Comparison of ENCODE assay signal across 15 cellular contexts in the genomic region with DNA sequence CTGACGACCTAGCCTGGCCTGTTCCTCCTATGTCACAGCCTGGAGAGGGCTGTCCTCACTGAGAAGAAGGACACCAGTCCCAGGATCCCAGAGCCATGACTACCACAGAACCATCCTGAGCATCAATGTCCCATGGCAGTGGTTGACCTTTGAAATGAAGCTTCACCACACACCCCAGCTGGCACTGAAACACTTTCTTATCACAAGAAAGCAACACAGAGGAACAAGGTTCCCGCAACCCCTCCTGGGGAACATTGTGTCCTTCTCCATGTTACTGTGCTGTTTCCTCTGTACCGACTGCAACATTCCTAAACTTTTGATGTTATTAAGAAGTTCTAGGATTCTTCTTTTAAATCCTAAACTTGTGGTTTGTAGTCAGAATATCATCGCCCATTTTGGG. TPM values are rescaled to one million over a fixed set of nuclear protein-coding genes. Genes with fewer than 3 reads are reported as not detected.
A peak's percentile ranks its signal among the peaks of the same experiment; 100 is the strongest.
DNase-seq lines count a peak whose midpoint lies in the region; TF ChIP-seq lines count a peak whose summit lies in the region.
"Had no signal": no experiment of that assay in that cellular context is flagged by ENCODE, and none has a peak within 500 bp of the region (broad histone marks: within the 10 kb centered on the region; RNA-seq: fewer than 3 reads in every experiment).

No MANE protein-coding gene starts in this region.

- peak overlapping the region; percentile 70 for H2AK5ac ChIP-seq in mesenchymal stem cell (ENCODE audit: low read length, severe bottlenecking)

- H3K36me3 ChIP-seq in mesenchymal stem cell (ENCODE audit: control insufficient read depth in 1 of 2, insufficient read depth in 2 of 2, low read depth in 1 of 2, low read length in 2 of 2) (no peaks in the 10 kb centered on the region), suprapubic skin (no peaks in the 10 kb centered on the region)
- H3K36me3 ChIP-seq: transverse colon had no signal

- peaks cover 0 to 39% of the 10 kb centered on the region in 2 experiments for H3K27me3 ChIP-seq in mesenchymal stem cell (ENCODE audit: control insufficient read depth in 1 of 2, insufficient read depth in 1 of 2, low read length in 2 of 2)
- H3K27me3 ChIP-seq in suprapubic skin, result no peaks in the 10 kb centered on the region
- H3K27me3 ChIP-seq: transverse colon had no signal

- H3K27ac Mint-ChIP-seq in HFFc6 (peak overlapping the region; percentile 52), chondrocyte (ENCODE audit: unreplicated experiment) (peak overlapping the region; percentile 90)
- H3K27ac Mint-ChIP-seq: activated CD8-positive, alpha-beta memory T cell treated with anti-CD3 and anti-CD28 coated beads, Interleukin-2, amount 10 ng/mL, durations not matched to agents 7 days and 5 days; CD8-positive, alpha-beta T cell had no signal

- H3K9me3 Mint-ChIP-seq in HFFc6, result no peaks in the 10 kb centered on the region
- peaks cover 2% of the 10 kb centered on the region for H3K9me3 Mint-ChIP-seq in chondrocyte (ENCODE audit: low read depth)
- H3K9me3 Mint-ChIP-seq: CD8-positive, alpha-beta T cell had no signal

- WGBS in mesenchymal stem cell, result 46% methylated on average over 2 of the region's 4 CpGs
- WGBS in suprapubic skin, result 67% methylated on average over 4 of the region's 4 CpGs

- TF ChIP-seq EP300 in suprapubic skin (IDR thresholded peaks at IDR 0.05), result no peak

- no peak overlapping the region for H2BK120ac ChIP-seq in mesenchymal stem cell (ENCODE audit: low read depth, low read length)

- H3K27me3 Mint-ChIP-seq in HFFc6 (ENCODE audit: insufficient read depth) (no peaks in the 10 kb centered on the region), chondrocyte (ENCODE audit: low read depth) (no peaks in the 10 kb centered on the region)
- H3K27me3 Mint-ChIP-seq: activated CD8-positive, alpha-beta memory T cell treated with anti-CD3 and anti-CD28 coated beads, Interleukin-2, amount 10 ng/mL, durations not matched to agents 7 days and 5 days had no signal

- no peak for TF ChIP-seq POLR2A in suprapubic skin (IDR thresholded peaks at IDR 0.05)

- no peak overlapping the region for H2AFZ ChIP-seq in mesenchymal stem cell (ENCODE audit: low read depth, low read length)

- H2BK15ac ChIP-seq in mesenchymal stem cell (ENCODE audit: low read depth, poor library complexity, severe bottlenecking), result no peak overlapping the region

- peaks cover 4% of the 10 kb centered on the region for H3K79me1 ChIP-seq in mesenchymal stem cell (replicated peaks; ENCODE audit: low read length, poor library complexity, severe bottlenecking)

- H3K14ac ChIP-seq in mesenchymal stem cell (ENCODE audit: low read length in 2 of 2), result no peak overlapping the region

- TF ChIP-seq CTCF in HFFc6 (IDR thresholded peaks at IDR 0.05), result no peak
- TF ChIP-seq CTCF in chondrocyte (IDR thresholded peaks at IDR 0.05), result no peak
- TF ChIP-seq CTCF in suprapubic skin (IDR thresholded peaks at IDR 0.05), result no peak

- H3K4me3 ChIP-seq in mesenchymal stem cell (ENCODE audit: insufficient read depth in 1 of 2, low read depth in 1 of 2, low read length in 2 of 2) (no peak overlapping the region), suprapubic skin (no peak overlapping the region)
- H3K4me3 ChIP-seq: SK-N-MC, transverse colon had no signal

- no peak overlapping the region for H3K4me2 ChIP-seq in mesenchymal stem cell (ENCODE audit: low read length, poor library complexity, severe bottlenecking)

- H3K4me1 Mint-ChIP-seq in HFFc6 (ENCODE audit: low read depth) (peaks cover 34% of the 10 kb centered on the region), chondrocyte (ENCODE audit: low read depth) (peaks cover 50% of the 10 kb centered on the region)
- H3K4me1 Mint-ChIP-seq: activated CD8-positive, alpha-beta memory T cell treated with anti-CD3 and anti-CD28 coated beads, Interleukin-2, amount 10 ng/mL, durations not matched to agents 7 days and 5 days had no signal

- no peak overlapping the region for H3K4me3 Mint-ChIP-seq in HFFc6
- H3K4me3 Mint-ChIP-seq in chondrocyte (ENCODE audit: unreplicated experiment), result no peak overlapping the region
- H3K4me3 Mint-ChIP-seq: activated CD8-positive, alpha-beta memory T cell treated with anti-CD3 and anti-CD28 coated beads, Interleukin-2, amount 10 ng/mL, durations not matched to agents 7 days and 5 days; CD8-positive, alpha-beta T cell had no signal

- H3K9me3 ChIP-seq in mesenchymal stem cell (ENCODE audit: control insufficient read depth, low read length) (no peaks in the 10 kb centered on the region), suprapubic skin (no peaks in the 10 kb centered on the region)
- H3K9me3 ChIP-seq: transverse colon had no signal

- H2BK12ac ChIP-seq in mesenchymal stem cell (ENCODE audit: low read length in 2 of 2), result peak overlapping the region in 1 of 2 experiments; percentile 86

- H3K9ac ChIP-seq in mesenchymal stem cell (ENCODE audit: low read length), result no peak overlapping the region

- H3K27ac ChIP-seq in mesenchymal stem cell (ENCODE audit: low read length, poor library complexity, severe bottlenecking) (no peak overlapping the region), suprapubic skin (peak overlapping the region; percentile 59)
- H3K27ac ChIP-seq: SK-N-MC, transverse colon had no signal

- no peak overlapping the region for H4K8ac ChIP-seq in mesenchymal stem cell (ENCODE audit: low read length)

- H3K4me1 ChIP-seq in mesenchymal stem cell (ENCODE audit: control insufficient read depth, insufficient read depth, low read depth, low read length), result peaks cover 3% of the 10 kb centered on the region
- peaks cover 19% of the 10 kb centered on the region for H3K4me1 ChIP-seq in suprapubic skin
- H3K4me1 ChIP-seq: transverse colon had no signal

- no peak overlapping the region for H3K4ac ChIP-seq in mesenchymal stem cell (ENCODE audit: low read depth in 1 of 2, low read length in 2 of 2)

- H4K91ac ChIP-seq in mesenchymal stem cell (ENCODE audit: low read length), result no peak overlapping the region

- H3K18ac ChIP-seq in mesenchymal stem cell (ENCODE audit: low read depth in 1 of 2, low read length in 2 of 2), result no peak overlapping the region

- H3K23ac ChIP-seq in mesenchymal stem cell (ENCODE audit: low read length in 2 of 2), result no peak overlapping the region

- no peak overlapping the region for H2BK5ac ChIP-seq in mesenchymal stem cell (ENCODE audit: low read depth, low read length, poor library complexity, severe bottlenecking)

- H3K36me3 Mint-ChIP-seq in HFFc6 (ENCODE audit: low read depth) (no peaks in the 10 kb centered on the region), chondrocyte (ENCODE audit: low read depth) (no peaks in the 10 kb centered on the region)
- H3K36me3 Mint-ChIP-seq: activated CD8-positive, alpha-beta memory T cell treated with anti-CD3 and anti-CD28 coated beads, Interleukin-2, amount 10 ng/mL, durations not matched to agents 7 days and 5 days; CD8-positive, alpha-beta T cell had no signal

- DNase-seq in HFFc6 (no peak), chondrocyte (ENCODE audit: low spot score) (no peak), mesenchymal stem cell (no peak), suprapubic skin (ENCODE audit: low spot score in 2 of 2) (peak in 1 of 2 donors; percentile 17), hippocampal formation (lab: John Stamatoyannopoulos, UW) (no peak), SKM-1 (lab: John Stamatoyannopoulos, UW; ENCODE audit: unreplicated experiment) (no peak), pons (ENCODE audit: low spot score) (no peak)
- DNase-seq: activated CD8-positive, alpha-beta memory T cell treated with anti-CD3 and anti-CD28 coated beads, Interleukin-2, amount 10 ng/mL, durations not matched to agents 7 days and 5 days; anterior cingulate cortex; DND-41; NCI-H1436; stimulated activated CD4-positive, alpha-beta T cell treated with anti-CD3 and anti-CD28 coated beads, Interleukin-4, amount 100 ng/mL, for 1 hour; transverse colon had no signal

RNA-seq across cellular contexts. Expression of a gene that starts 21.2 kb away (rescaled TPM):
- total RNA-seq in HFFc6 (2021; fragmentation: NEBNext Ultra II Directional; extraction: Animal tissue kit (Norgen Biotek cat#: 25700)), result 10 to 100 TPM; 13.0 to 19.1 (median 16.6) TPM
- total RNA-seq in chondrocyte (23.8 to 39.9 TPM (median 25.2 TPM) in 3 replicates), suprapubic skin (10 to 100 TPM; 13.1 to 38.1 (median 24.8) TPM)
- 15.8 TPM for polyA plus RNA-seq in mesenchymal stem cell (2013, experiment 1 of 2)
- 12.3 TPM for polyA plus RNA-seq in mesenchymal stem cell (2013, experiment 2 of 2)
